ENCODE assay signal across 1 cellular context in the genomic region with DNA sequence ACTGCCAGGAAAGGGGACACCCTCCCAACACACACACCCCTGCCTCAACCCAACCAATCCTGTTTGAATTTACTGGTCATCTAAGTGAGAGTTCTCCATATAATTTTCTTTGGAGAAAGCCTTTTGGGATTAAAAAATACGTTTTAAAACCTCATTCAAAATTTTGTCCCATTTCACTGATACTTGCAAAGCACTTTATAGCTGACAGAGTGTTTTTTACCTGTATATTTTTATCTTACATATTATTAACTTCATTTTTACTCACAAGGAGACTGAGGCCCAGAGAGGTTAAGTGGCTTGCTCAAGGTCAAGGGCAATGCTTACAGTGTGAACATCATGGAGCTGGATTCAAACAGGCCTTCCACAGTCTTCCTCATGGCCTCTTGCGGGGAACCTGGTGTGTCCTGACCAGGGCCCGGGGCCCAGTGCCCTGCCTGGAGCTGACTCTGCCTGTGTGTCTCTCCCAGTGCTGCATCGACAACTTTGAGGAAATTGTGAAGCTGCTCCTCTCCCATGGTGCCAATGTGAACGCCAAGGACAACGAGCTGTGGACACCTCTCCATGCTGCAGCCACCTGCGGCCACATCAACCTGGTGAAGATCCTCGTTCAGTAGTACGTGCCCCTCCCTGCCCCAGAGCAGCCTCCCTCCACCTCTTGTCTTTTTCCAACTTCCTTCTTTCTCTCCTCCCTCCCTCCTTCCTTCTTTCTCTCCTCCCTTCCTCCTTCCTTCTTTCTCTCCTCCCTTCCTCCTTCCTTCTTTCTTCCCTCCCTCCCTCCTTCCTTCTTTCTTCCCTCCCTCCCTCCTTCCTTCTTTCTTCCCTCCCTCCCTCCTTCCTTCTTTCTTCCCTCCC.
TF ChIP-seq lines count a peak whose summit lies in the region.

No MANE protein-coding gene starts in this region.

TF ChIP-seq in K562, 482 proteins besides CTCF, POLR2A, EP300 and RAD21:
- TF ChIP-seq ZNF282 (CRISPR knock-in tag; IDR thresholded peaks at IDR 0.05) (no peak), SMARCC2 (IDR thresholded peaks at IDR 0.05; ENCODE audit: low read depth) (no peak), C11orf30 (IDR thresholded peaks at IDR 0.05; ENCODE audit: low read depth) (0 out of 2 replicates have a peak, but pooled peaks have one; percentile 25), KLF13 (tag; IDR thresholded peaks at IDR 0.05; ENCODE audit: borderline replicate concordance, low read depth) (no peak), ZNF316 (IDR thresholded peaks at IDR 0.05) (peak; percentile 58)
